Comparison of ENCODE assay signal across 17 cellular contexts in the genomic region with DNA sequence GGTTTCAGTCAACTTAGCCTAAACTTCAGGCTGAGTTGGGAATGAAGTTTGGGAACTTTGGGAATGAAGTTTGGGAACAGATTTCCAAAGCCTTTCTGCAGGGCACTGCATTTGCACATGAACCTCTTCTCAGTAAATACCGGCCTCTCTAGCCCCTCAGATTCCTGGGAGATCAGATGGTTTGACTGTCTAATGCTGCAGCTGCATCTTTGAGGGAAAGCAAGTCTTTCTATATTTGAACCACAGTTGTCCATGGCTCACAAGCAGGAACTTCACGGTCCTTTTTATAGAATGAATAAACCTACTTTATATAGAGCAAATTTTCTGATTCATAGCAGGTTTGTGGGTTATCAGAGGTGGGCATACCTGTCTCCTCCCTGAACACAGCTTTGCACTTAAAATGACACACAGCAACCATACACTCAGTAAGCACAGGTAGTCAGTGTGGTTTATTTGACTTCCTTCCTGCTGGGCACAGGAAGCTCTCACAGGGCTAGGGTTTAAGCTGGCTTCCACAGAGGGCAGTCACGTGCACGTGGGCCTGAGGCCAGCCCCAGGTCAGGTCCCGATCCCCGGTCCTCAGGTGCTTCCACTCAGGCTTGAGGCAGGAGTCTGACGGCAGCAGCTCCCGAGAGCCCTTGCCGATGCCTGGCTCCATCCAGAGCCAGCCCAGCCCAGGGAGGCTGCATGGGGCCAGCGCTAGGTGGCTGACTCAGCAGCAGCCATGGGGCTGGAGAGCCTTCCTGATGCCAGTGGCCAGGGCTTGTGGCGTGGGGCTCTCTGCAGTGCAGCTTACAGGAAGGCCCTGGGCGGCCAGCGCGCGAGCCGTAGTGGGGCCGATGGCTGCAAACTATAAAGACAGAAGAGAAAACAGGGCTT. TPM values are rescaled to one million over a fixed set of nuclear protein-coding genes. Genes with fewer than 3 reads are reported as not detected.
A peak's percentile ranks its signal among the peaks of the same experiment; 100 is the strongest.
DNase-seq lines count a peak whose midpoint lies in the region; ATAC-seq and TF ChIP-seq lines count a peak whose summit lies in the region.
"Had no signal": no experiment of that assay in that cellular context is flagged by ENCODE, and none has a peak within 500 bp of the region (broad histone marks: within the 10 kb centered on the region; RNA-seq: fewer than 3 reads in every experiment).

No MANE protein-coding gene starts in this region.

- H3K4me3 ChIP-seq in stomach = no peak overlapping the region
- H3K4me3 ChIP-seq in Caco-2 (ENCODE audit: low read depth, low read length) = no peak overlapping the region
- H3K4me3 ChIP-seq: GM23248, left lung, thoracic aorta had no signal

- peaks cover 10 to 62% (median 48%) of the 10 kb centered on the region in 4 donors for H3K36me3 ChIP-seq in stomach
- H3K36me3 ChIP-seq in Caco-2 (ENCODE audit: control insufficient read depth, insufficient read depth, low read length) = peaks cover 2% of the 10 kb centered on the region

- TF ChIP-seq POLR2A in stomach (IDR thresholded peaks at IDR 0.05) = no peak

- WGBS in stomach, 5 donors = 79 to 87% (median 84%) methylated on average over 9 to 17 of the region's 17 CpGs

- TF ChIP-seq CTCF in stomach (IDR thresholded peaks at IDR 0.05) = no peak
- no peak for TF ChIP-seq CTCF in Caco-2 (IDR thresholded peaks at IDR 0.05; ENCODE audit: insufficient read depth in 1 of 2, low read depth in 1 of 2, low read length in 1 of 2, severe bottlenecking in 1 of 2, unreplicated experiment in 1 of 2)

- H3K36me3 Mint-ChIP-seq in activated CD8-positive, alpha-beta memory T cell treated with anti-CD3 and anti-CD28 coated beads, Interleukin-2, amount 10 ng/mL, durations not matched to agents 7 days and 5 days = peaks cover 7% of the 10 kb centered on the region
- H3K36me3 Mint-ChIP-seq in T-helper 17 cell (ENCODE audit: low read depth) (peaks cover 8% of the 10 kb centered on the region), Caco-2 (ENCODE audit: insufficient read depth, unreplicated experiment) (no peaks in the 10 kb centered on the region)
- H3K36me3 Mint-ChIP-seq in effector memory CD8-positive, alpha-beta T cell (ENCODE audit: insufficient read depth) = peaks cover 11% of the 10 kb centered on the region

- intact Hi-C loops in stomach (cut with DNase I; ENCODE audit: low total_unique reads) (no loop called here), Caco-2 (cut with micrococcal nuclease; ENCODE audit: unreplicated experiment) (no loop called here)

- H3K4me1 ChIP-seq in stomach (no peaks in the 10 kb centered on the region), Caco-2 (no peaks in the 10 kb centered on the region)
- H3K4me1 ChIP-seq: left lung had no signal

- TF ChIP-seq EP300 in stomach (IDR thresholded peaks at IDR 0.05) = no peak

- no TSS peak for BruUV-seq in Caco-2 (replicated peaks; lab: Mats Ljungman, UMichigan)

- no peaks in the 10 kb centered on the region for H3K9me3 ChIP-seq in T-helper 17 cell (ENCODE audit: control insufficient read depth, low read length, poor library complexity, severe bottlenecking)
- no peaks in the 10 kb centered on the region for H3K9me3 ChIP-seq in stomach
- no peaks in the 10 kb centered on the region for H3K9me3 ChIP-seq in Caco-2
- H3K9me3 ChIP-seq: left lung, thoracic aorta had no signal

- CTCF ChIA-PET in activated CD8-positive, alpha-beta memory T cell treated with anti-CD3 and anti-CD28 coated beads, Interleukin-2, amount 10 ng/mL, durations not matched to agents 7 days and 5 days (lab: Charles Lee) = no interaction called here
- CTCF ChIA-PET in Caco-2 (lab: Charles Lee) = no interaction called here

- H3K27ac Mint-ChIP-seq in activated CD8-positive, alpha-beta memory T cell treated with anti-CD3 and anti-CD28 coated beads, Interleukin-2, amount 10 ng/mL, durations not matched to agents 7 days and 5 days = peak overlapping the region; percentile 52
- H3K27ac Mint-ChIP-seq in T-helper 17 cell = peak overlapping the region; percentile 86
- H3K27ac Mint-ChIP-seq in effector memory CD8-positive, alpha-beta T cell = peak overlapping the region; percentile 81 to 89
- H3K27ac Mint-ChIP-seq in stimulated activated naive CD8-positive, alpha-beta T cell treated with anti-CD3 and anti-CD28 coated beads, Interleukin-15, amount 100 ng/mL, for 72 hours = peak overlapping the region; percentile 54 to 88
- H3K27ac Mint-ChIP-seq in Caco-2 (ENCODE audit: unreplicated experiment) = no peak overlapping the region
- H3K27ac Mint-ChIP-seq: activated CD4-positive, alpha-beta T cell treated with anti-CD3 and anti-CD28 coated beads, Interleukin-2, amount 10 ng/mL, durations not matched to agents 24 days and 14 days had no signal

- POLR2A ChIA-PET in Caco-2 (lab: Charles Lee) = no interaction called here

- peak; percentile 72 for ATAC-seq in activated CD8-positive, alpha-beta memory T cell treated with anti-CD3 and anti-CD28 coated beads, Interleukin-2, amount 10 ng/mL, durations not matched to agents 7 days and 5 days
- ATAC-seq in T-helper 17 cell = peak; percentile 41
- ATAC-seq in effector memory CD8-positive, alpha-beta T cell (replicated peaks) = peak; percentile 51
- peak; percentile 82 for ATAC-seq in stimulated activated naive CD8-positive, alpha-beta T cell treated with anti-CD3 and anti-CD28 coated beads, Interleukin-15, amount 100 ng/mL, for 72 hours
- ATAC-seq: left lung had no signal

- no peaks in the 10 kb centered on the region for H3K27me3 Mint-ChIP-seq in activated CD8-positive, alpha-beta memory T cell treated with anti-CD3 and anti-CD28 coated beads, Interleukin-2, amount 10 ng/mL, durations not matched to agents 7 days and 5 days
- H3K27me3 Mint-ChIP-seq in T-helper 17 cell (no peaks in the 10 kb centered on the region), Caco-2 (ENCODE audit: insufficient read depth, unreplicated experiment) (no peaks in the 10 kb centered on the region)
- no peaks in the 10 kb centered on the region for H3K27me3 Mint-ChIP-seq in effector memory CD8-positive, alpha-beta T cell
- no peaks in the 10 kb centered on the region for H3K27me3 Mint-ChIP-seq in stimulated activated naive CD8-positive, alpha-beta T cell treated with anti-CD3 and anti-CD28 coated beads, Interleukin-15, amount 100 ng/mL, for 72 hours
- H3K27me3 Mint-ChIP-seq: activated CD4-positive, alpha-beta T cell treated with anti-CD3 and anti-CD28 coated beads, Interleukin-2, amount 10 ng/mL, durations not matched to agents 24 days and 14 days had no signal

- H3K27ac ChIP-seq in stomach = no peak overlapping the region
- H3K27ac ChIP-seq: GM23248, left lung, thoracic aorta had no signal

- no peaks in the 10 kb centered on the region for H3K9me3 Mint-ChIP-seq in activated CD8-positive, alpha-beta memory T cell treated with anti-CD3 and anti-CD28 coated beads, Interleukin-2, amount 10 ng/mL, durations not matched to agents 7 days and 5 days (ENCODE audit: low read depth)
- H3K9me3 Mint-ChIP-seq in effector memory CD8-positive, alpha-beta T cell = no peaks in the 10 kb centered on the region
- no peaks in the 10 kb centered on the region for H3K9me3 Mint-ChIP-seq in stimulated activated naive CD8-positive, alpha-beta T cell treated with anti-CD3 and anti-CD28 coated beads, Interleukin-15, amount 100 ng/mL, for 72 hours
- no peaks in the 10 kb centered on the region for H3K9me3 Mint-ChIP-seq in Caco-2 (ENCODE audit: unreplicated experiment)
- H3K9me3 Mint-ChIP-seq: activated CD4-positive, alpha-beta T cell treated with anti-CD3 and anti-CD28 coated beads, Interleukin-2, amount 10 ng/mL, durations not matched to agents 24 days and 14 days had no signal

- H3K27me3 ChIP-seq in stomach (no peaks in the 10 kb centered on the region), Caco-2 (replicated peaks; ENCODE audit: control insufficient read depth, insufficient read depth, low read length) (no peaks in the 10 kb centered on the region)
- H3K27me3 ChIP-seq: left lung had no signal

- DNase-seq in activated CD8-positive, alpha-beta memory T cell treated with anti-CD3 and anti-CD28 coated beads, Interleukin-2, amount 10 ng/mL, durations not matched to agents 7 days and 5 days = peak; percentile 45
- no peak for DNase-seq in activated CD8-positive, alpha-beta memory T cell treated with anti-CD3 and anti-CD28 coated beads for 24 hours
- no peak for DNase-seq in T-helper 17 cell
- DNase-seq in effector memory CD8-positive, alpha-beta T cell = no peak
- DNase-seq in stimulated activated naive CD8-positive, alpha-beta T cell treated with anti-CD3 and anti-CD28 coated beads, Interleukin-15, amount 100 ng/mL, for 72 hours = no peak
- no peak for DNase-seq in stomach
- DNase-seq in Caco-2 = no peak
- DNase-seq in putamen (ENCODE audit: low spot score) = no peak
- DNase-seq: ACHN; activated CD4-positive, alpha-beta T cell treated with anti-CD3 and anti-CD28 coated beads, Interleukin-2, amount 10 ng/mL, durations not matched to agents 24 days and 14 days; activated effector memory CD4-positive, alpha-beta T cell treated with anti-CD3 and anti-CD28 coated beads, Interleukin-2, amount 50 U/mL, for 16 hours; GM23248; hypothalamus; NCI-H1048; SHP77 had no signal

- peaks cover 14% of the 10 kb centered on the region for H3K4me1 Mint-ChIP-seq in activated CD8-positive, alpha-beta memory T cell treated with anti-CD3 and anti-CD28 coated beads, Interleukin-2, amount 10 ng/mL, durations not matched to agents 7 days and 5 days
- peaks cover 19% of the 10 kb centered on the region for H3K4me1 Mint-ChIP-seq in T-helper 17 cell
- peaks cover 14 to 30% of the 10 kb centered on the region in 2 donors for H3K4me1 Mint-ChIP-seq in effector memory CD8-positive, alpha-beta T cell (ENCODE audit: low read depth in 2 of 2)
- peaks cover 30% of the 10 kb centered on the region for H3K4me1 Mint-ChIP-seq in stimulated activated naive CD8-positive, alpha-beta T cell treated with anti-CD3 and anti-CD28 coated beads, Interleukin-15, amount 100 ng/mL, for 72 hours
- peaks cover 7% of the 10 kb centered on the region for H3K4me1 Mint-ChIP-seq in Caco-2 (ENCODE audit: low read depth, unreplicated experiment)

- no peak overlapping the region for H3K4me3 Mint-ChIP-seq in activated CD8-positive, alpha-beta memory T cell treated with anti-CD3 and anti-CD28 coated beads, Interleukin-2, amount 10 ng/mL, durations not matched to agents 7 days and 5 days
- no peak overlapping the region for H3K4me3 Mint-ChIP-seq in T-helper 17 cell
- peak overlapping the region in 1 of 2 donors; percentile 12 for H3K4me3 Mint-ChIP-seq in effector memory CD8-positive, alpha-beta T cell
- H3K4me3 Mint-ChIP-seq in stimulated activated naive CD8-positive, alpha-beta T cell treated with anti-CD3 and anti-CD28 coated beads, Interleukin-15, amount 100 ng/mL, for 72 hours = peak overlapping the region in 1 of 2 donors; percentile 32
- H3K4me3 Mint-ChIP-seq in Caco-2 (ENCODE audit: unreplicated experiment) = no peak overlapping the region
- H3K4me3 Mint-ChIP-seq: activated CD4-positive, alpha-beta T cell treated with anti-CD3 and anti-CD28 coated beads, Interleukin-2, amount 10 ng/mL, durations not matched to agents 24 days and 14 days had no signal

RNA-seq across cellular contexts. Expression of a gene that starts 12.8 kb away (rescaled TPM):
- total RNA-seq in activated CD8-positive, alpha-beta memory T cell treated with anti-CD3 and anti-CD28 coated beads, Interleukin-2, amount 10 ng/mL, durations not matched to agents 7 days and 5 days = not detected
- total RNA-seq in T-helper 17 cell (under 1 TPM; 0.29 to 0.42 TPM), stomach (under 1 TPM in 1 of 5 donors, not detected in 4; 0.45 TPM), Caco-2 (2022) (not detected in 2 replicates)
- not detected for polyA plus RNA-seq in stomach
- total RNA-seq: GM23248, thoracic aorta had no signal
- polyA plus RNA-seq: GM23248 had no signal

RNA-seq across cellular contexts. Expression of a gene that starts 34.7 kb away (rescaled TPM):
- 10 to 100 TPM; 43.8 to 57.9 TPM for total RNA-seq in activated CD8-positive, alpha-beta memory T cell treated with anti-CD3 and anti-CD28 coated beads, Interleukin-2, amount 10 ng/mL, durations not matched to agents 7 days and 5 days
- 10 to 100 TPM; 29.0 to 30.7 TPM for total RNA-seq in T-helper 17 cell
- total RNA-seq in stomach = 10 to 100 TPM in 4 of 5 donors, 1 to 10 TPM in 1; 8.2 to 39.8 (median 17.4) TPM
- polyA plus RNA-seq in stomach = 10 to 100 TPM; 27.4 to 60.9 (median 41.5) TPM
- total RNA-seq in Caco-2 (2022) = 53.2 and 53.4 TPM in 2 replicates

RNA-seq across cellular contexts. Expression of a gene that starts 35.0 kb away (rescaled TPM):
- total RNA-seq in activated CD8-positive, alpha-beta memory T cell treated with anti-CD3 and anti-CD28 coated beads, Interleukin-2, amount 10 ng/mL, durations not matched to agents 7 days and 5 days = 10 to 100 TPM; 53.1 to 77.0 TPM
- total RNA-seq in T-helper 17 cell (10 to 100 TPM; 43.2 to 44.9 TPM), stomach (10 to 100 TPM in 2 of 5 donors, 1 to 10 TPM in 3; 4.1 to 53.0 (median 6.7) TPM), Caco-2 (2022) (87.3 and 91.2 TPM in 2 replicates)
- 10 to 100 TPM; 60.4 to 75.2 (median 67.5) TPM for polyA plus RNA-seq in stomach
